ENCODE assay signal across 12 cellular contexts in the genomic region with DNA sequence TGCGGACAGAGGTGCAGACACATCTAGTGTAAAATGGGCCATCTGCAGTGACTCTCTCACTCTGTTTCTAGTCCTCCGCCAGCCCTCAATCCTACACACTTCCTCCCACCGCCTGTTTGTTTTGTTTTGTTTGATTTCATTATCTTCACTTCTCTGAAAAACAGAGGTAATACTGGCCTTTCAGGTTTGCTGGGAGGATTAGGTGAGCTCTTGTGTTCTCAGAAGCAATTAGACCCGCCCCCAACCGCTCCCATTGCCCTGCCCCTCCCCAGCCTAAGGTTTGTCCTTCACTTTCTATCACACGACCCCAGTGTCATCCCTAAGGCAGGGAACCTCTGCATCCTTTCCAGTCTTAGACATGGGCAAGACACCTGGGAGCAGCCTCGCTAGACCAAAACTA. TPM values are rescaled to one million over a fixed set of nuclear protein-coding genes. Genes with fewer than 3 reads are reported as not detected.
DNase-seq lines count a peak whose midpoint lies in the region; ATAC-seq and TF ChIP-seq lines count a peak whose summit lies in the region.
"Had no signal": no experiment of that assay in that cellular context is flagged by ENCODE, and none has a peak within 500 bp of the region (broad histone marks: within the 10 kb centered on the region; RNA-seq: fewer than 3 reads in every experiment).

No MANE protein-coding gene starts in this region.

- H3K4me1 ChIP-seq in HUES64 (ENCODE audit: insufficient read depth, low read length) (peaks cover 12% of the 10 kb centered on the region), body of pancreas (peaks cover 33% of the 10 kb centered on the region), esophagus muscularis mucosa (peaks cover 13 to 29% (median 17%) of the 10 kb centered on the region in 4 donors)

- 73% methylated on average over 6 of the region's 7 CpGs for WGBS in HUES64
- 28 to 35% methylated on average over 7 of the region's 7 CpGs for WGBS in body of pancreas, 2 donors
- 84% methylated on average over 7 of the region's 7 CpGs for WGBS in esophagus muscularis mucosa

- H3K27me3 Mint-ChIP-seq in nephron progenitor cell (ENCODE audit: low read depth, poor library complexity) = peaks cover 9% of the 10 kb centered on the region
- peaks cover 14 to 31% of the 10 kb centered on the region in 2 donors for H3K27me3 Mint-ChIP-seq in natural killer cell treated with Interleukin-12 subunit alpha and Interleukin-12 subunit beta and Interleukin-15 and Interleukin-18, amount 100 ng/mL, for 72 hours

- peaks cover 18% of the 10 kb centered on the region for H3K4me1 Mint-ChIP-seq in nephron progenitor cell
- H3K4me1 Mint-ChIP-seq in natural killer cell treated with Interleukin-12 subunit alpha and Interleukin-12 subunit beta and Interleukin-15 and Interleukin-18, amount 100 ng/mL, for 72 hours (ENCODE audit: low read depth in 2 of 2) = no peaks in the 10 kb centered on the region
- H3K4me1 Mint-ChIP-seq: activated B cell treated with CpG ODN at 0.5 μM for 24 hours had no signal

- TF ChIP-seq POLR2A in body of pancreas (IDR thresholded peaks at IDR 0.05) (peak in 2 of 3 donors; percentile 20 to 29), esophagus muscularis mucosa (IDR thresholded peaks at IDR 0.05; ENCODE audit: low read depth) (no peak)

- H3K36me3 ChIP-seq in HUES64 (ENCODE audit: insufficient read depth, low read length) (no peaks in the 10 kb centered on the region), body of pancreas (replicated peaks in 1 of 2; ENCODE audit: insufficient read depth in 1 of 2, low read depth in 2 of 2) (no peaks in the 10 kb centered on the region), esophagus muscularis mucosa (no peaks in the 10 kb centered on the region)
- H3K36me3 ChIP-seq: gastrocnemius medialis had no signal

- no peak for TF ChIP-seq EP300 in esophagus muscularis mucosa (IDR thresholded peaks at IDR 0.05)

- ATAC-seq in body of pancreas = peak; percentile 87
- ATAC-seq in natural killer cell treated with Interleukin-12 subunit alpha and Interleukin-12 subunit beta and Interleukin-15 and Interleukin-18, amount 100 ng/mL, for 72 hours = no peak
- ATAC-seq: gastrocnemius medialis had no signal

- TF ChIP-seq CTCF in C4-2B (conservative IDR thresholded peaks at IDR 0.05) (no peak), body of pancreas (IDR thresholded peaks at IDR 0.05) (no peak), nephron progenitor cell (IDR thresholded peaks at IDR 0.05) (no peak), esophagus muscularis mucosa (IDR thresholded peaks at IDR 0.05) (no peak)

- H3K9me3 Mint-ChIP-seq in nephron progenitor cell = peaks cover 16% of the 10 kb centered on the region
- no peaks in the 10 kb centered on the region for H3K9me3 Mint-ChIP-seq in natural killer cell treated with Interleukin-12 subunit alpha and Interleukin-12 subunit beta and Interleukin-15 and Interleukin-18, amount 100 ng/mL, for 72 hours
- H3K9me3 Mint-ChIP-seq: activated B cell treated with CpG ODN at 0.5 μM for 24 hours had no signal

- no peak overlapping the region for H3K4me3 Mint-ChIP-seq in nephron progenitor cell
- H3K4me3 Mint-ChIP-seq in natural killer cell treated with Interleukin-12 subunit alpha and Interleukin-12 subunit beta and Interleukin-15 and Interleukin-18, amount 100 ng/mL, for 72 hours = no peak overlapping the region
- H3K4me3 Mint-ChIP-seq: activated B cell treated with CpG ODN at 0.5 μM for 24 hours had no signal

- H3K27ac Mint-ChIP-seq in nephron progenitor cell = peak overlapping the region; percentile 30
- no peak overlapping the region for H3K27ac Mint-ChIP-seq in natural killer cell treated with Interleukin-12 subunit alpha and Interleukin-12 subunit beta and Interleukin-15 and Interleukin-18, amount 100 ng/mL, for 72 hours
- H3K27ac Mint-ChIP-seq: activated B cell treated with CpG ODN at 0.5 μM for 24 hours had no signal

- DNase-seq in body of pancreas = peak; percentile 65 to 81 (median 76)
- no peak for DNase-seq in nephron progenitor cell
- DNase-seq in esophagus muscularis mucosa (ENCODE audit: extremely low spot score) = no peak
- no peak for DNase-seq in dermis blood vessel endothelial cell
- DNase-seq in natural killer cell treated with Interleukin-12 subunit alpha and Interleukin-12 subunit beta and Interleukin-15 and Interleukin-18, amount 100 ng/mL, for 72 hours (ENCODE audit: low spot score) = no peak
- DNase-seq in NCI-H1694 (lab: John Stamatoyannopoulos, UW) = no peak
- DNase-seq: activated B cell treated with CpG ODN at 0.5 μM for 24 hours, activated T-cell treated with anti-CD3 and anti-CD28 coated beads for 4 hours, amniotic stem cell, gastrocnemius medialis had no signal

- H3K27ac ChIP-seq in C4-2B (peak overlapping the region; percentile 96), HUES64 (ENCODE audit: low read depth, low read length) (0 out of 2 replicates have a peak overlapping the region, but pooled peaks have one; percentile 35), body of pancreas (peak overlapping the region; percentile 55 to 83 (median 70)), esophagus muscularis mucosa (replicated peaks in 1 of 4) (no peak overlapping the region)

- intact Hi-C loops in body of pancreas (cut with DNase I) = no loop called here
- intact Hi-C loops in esophagus muscularis mucosa (cut with DNase I) = no loop called here

- H3K4me3 ChIP-seq in HUES64 (ENCODE audit: low read length) = no peak overlapping the region
- H3K4me3 ChIP-seq in body of pancreas = no peak overlapping the region
- no peak overlapping the region for H3K4me3 ChIP-seq in esophagus muscularis mucosa
- H3K4me3 ChIP-seq: gastrocnemius medialis had no signal

- no peaks in the 10 kb centered on the region for H3K27me3 ChIP-seq in HUES64 (ENCODE audit: insufficient read depth, low read length)
- no peaks in the 10 kb centered on the region for H3K27me3 ChIP-seq in body of pancreas
- H3K27me3 ChIP-seq in esophagus muscularis mucosa = no peaks in the 10 kb centered on the region
- H3K27me3 ChIP-seq: gastrocnemius medialis had no signal

- no peaks in the 10 kb centered on the region for H3K9me3 ChIP-seq in HUES64 (ENCODE audit: insufficient read depth, low read depth, low read length)
- H3K9me3 ChIP-seq in body of pancreas = no peaks in the 10 kb centered on the region
- no peaks in the 10 kb centered on the region for H3K9me3 ChIP-seq in esophagus muscularis mucosa
- H3K9me3 ChIP-seq: gastrocnemius medialis had no signal

- H3K9ac ChIP-seq in HUES64 (ENCODE audit: low read depth, low read length) = no peak overlapping the region

- H3K36me3 Mint-ChIP-seq in nephron progenitor cell (ENCODE audit: low read depth) = peaks cover 7% of the 10 kb centered on the region
- no peaks in the 10 kb centered on the region for H3K36me3 Mint-ChIP-seq in natural killer cell treated with Interleukin-12 subunit alpha and Interleukin-12 subunit beta and Interleukin-15 and Interleukin-18, amount 100 ng/mL, for 72 hours

RNA-seq across cellular contexts. Expression of a gene that starts 43.2 kb away (rescaled TPM):
- polyA plus RNA-seq in HUES64 (2013, experiment 1 of 2) = 0.60 TPM
- 0.38 TPM for polyA plus RNA-seq in HUES64 (2013, experiment 2 of 2)
- total RNA-seq in body of pancreas (100 to 1,000 TPM; 101 to 106 TPM), esophagus muscularis mucosa (1 to 10 TPM; 1.8 to 3.4 (median 2.3) TPM), dermis blood vessel endothelial cell (43.9 and 48.0 TPM in 2 replicates)
- total RNA-seq in natural killer cell treated with Interleukin-12 subunit alpha and Interleukin-12 subunit beta and Interleukin-15 and Interleukin-18, amount 100 ng/mL, for 72 hours = not detected
- total RNA-seq: activated B cell treated with CpG ODN at 0.5 μM for 24 hours had no signal

Comparison
In these comparisons a context has a peak if more than half of its experiments do, and no peak if none do; other contexts are left out.
1. H3K27ac ChIP-seq: peak in C4-2B (single experiment), HUES64 (single experiment) and body of pancreas (4 of 4); none in esophagus muscularis mucosa (0 of 4).
2. DNase-seq: peak in body of pancreas (4 of 4); none in nephron progenitor cell (single experiment), esophagus muscularis mucosa (single experiment), dermis blood vessel endothelial cell (single experiment), natural killer cell treated with Interleukin-12 subunit alpha and Interleukin-12 subunit beta and Interleukin-15 and Interleukin-18, amount 100 ng/mL, for 72 hours (single experiment) and NCI-H1694 (single experiment).
3. RNA of a gene that starts 43.2 kb away (total RNA-seq): 101 to 106 TPM in body of pancreas and 43.9 to 48.0 TPM in dermis blood vessel endothelial cell; 1.8 to 3.4 TPM in esophagus muscularis mucosa and not detected in natural killer cell treated with Interleukin-12 subunit alpha and Interleukin-12 subunit beta and Interleukin-15 and Interleukin-18, amount 100 ng/mL, for 72 hours; every median in the first group is over 10 times any median in the second.